Comparison of ENCODE assay signal across 10 cellular contexts in genomic region chr22:30541979-30542810, GRCh38. TPM values are rescaled to one million over a fixed set of nuclear protein-coding genes. Genes with fewer than 3 reads are reported as not detected.
DNase-seq lines count a peak whose midpoint lies in the region; ATAC-seq, FAIRE-seq and TF ChIP-seq lines count a peak whose summit lies in the region.
"Had no signal": no experiment of that assay in that cellular context is flagged by ENCODE, and none has a peak within 500 bp of the region (broad histone marks: within the 10 kb centered on the region; RNA-seq: fewer than 3 reads in every experiment).

No MANE protein-coding gene starts in this region.

- H3K79me2 ChIP-seq in H1 (ENCODE audit: control insufficient read depth in 1 of 2, insufficient read depth in 2 of 2, low read length in 2 of 2), result no peaks in the 10 kb centered on the region

- TF ChIP-seq CTCF in H1 (IDR thresholded peaks at IDR 0.05; ENCODE audit: control extremely low read depth in 1 of 3, insufficient read depth in 1 of 3, low read depth in 1 of 3, low read length in 3 of 3) (no peak), liver (IDR thresholded peaks at IDR 0.05; ENCODE audit: low read depth, low read length, missing input control) (no peak)

- H3K56ac ChIP-seq in H1 (replicated peaks; ENCODE audit: insufficient read length, low read depth, low read length), result no peak overlapping the region

- H3K4me1 Mint-ChIP-seq in stimulated activated effector memory CD8-positive, alpha-beta T cell treated with anti-CD3 and anti-CD28 coated beads, Interleukin-12 subunit alpha, Interleukin-12 subunit beta, amount 100 ng/mL, for 72 hours, result no peaks in the 10 kb centered on the region

- H3K4me3 ChIP-seq in H1 (ENCODE audit: extremely low read depth in 1 of 4, insufficient read depth in 2 of 4, low read depth in 3 of 4, low read length in 4 of 4) (peak overlapping the region; percentile 23 to 68 (median 40)), liver (ENCODE audit: low read depth in 1 of 3, low read length in 3 of 3) (peak overlapping the region in 2 of 3 donors; percentile 30 to 36)

- no peak for FAIRE-seq in H1 (lab: Jason Lieb, UNC)

- H3K36me3 ChIP-seq in H1 (ENCODE audit: control insufficient read depth in 2 of 4, insufficient read depth in 4 of 4, low read length in 3 of 4), result no peaks in the 10 kb centered on the region
- H3K36me3 ChIP-seq in liver (ENCODE audit: control insufficient read depth in 4 of 4, insufficient read depth in 3 of 4, low read depth in 1 of 4, low read length in 3 of 4), result no peaks in the 10 kb centered on the region

- H3K4me3 Mint-ChIP-seq in stimulated activated effector memory CD8-positive, alpha-beta T cell treated with anti-CD3 and anti-CD28 coated beads, Interleukin-12 subunit alpha, Interleukin-12 subunit beta, amount 100 ng/mL, for 72 hours, result peak overlapping the region; percentile 37

- TF ChIP-seq RAD21 in H1 (IDR thresholded peaks at IDR 0.05 in 1 of 2, conservative IDR thresholded peaks at IDR 0.05 in 1 of 2; ENCODE audit: low read depth in 2 of 2, low read length in 2 of 2) (no peak; a peak in 1 of 4 replicates), liver (IDR thresholded peaks at IDR 0.05) (no peak)

- peak overlapping the region; percentile 58 to 69 for H3K4me2 ChIP-seq in H1 (ENCODE audit: insufficient read depth in 1 of 2, low read depth in 2 of 2, low read length in 2 of 2)
- H3K4me2 ChIP-seq: KMS-11 had no signal

- H4K5ac ChIP-seq in H1 (ENCODE audit: insufficient read length, low read depth, low read length), result no peak overlapping the region

- peak overlapping the region; percentile 66 for H2AFZ ChIP-seq in H1 (ENCODE audit: low read length)

- H3K79me1 ChIP-seq in H1 (ENCODE audit: low read depth, low read length), result no peaks in the 10 kb centered on the region

- no peak overlapping the region for H3K23ac ChIP-seq in H1 (ENCODE audit: insufficient read length)

- H3K18ac ChIP-seq in H1 (ENCODE audit: extremely low read depth, low read length), result peak overlapping the region; percentile 78

- no peak; a peak in 1 of 3 replicates for TF ChIP-seq POLR2A in H1 (IDR thresholded peaks at IDR 0.05; ENCODE audit: control extremely low read depth in 1 of 2, low read depth in 2 of 2, low read length in 2 of 2)

- H4K91ac ChIP-seq in H1 (replicated peaks; ENCODE audit: insufficient read length, low read length), result peak overlapping the region; percentile 73

- H2AK5ac ChIP-seq in H1 (ENCODE audit: low read depth, low read length), result no peak overlapping the region

- TF ChIP-seq EP300 in H1 (IDR thresholded peaks at IDR 0.05; ENCODE audit: borderline replicate concordance in 1 of 2, low read depth in 2 of 2, low read length in 2 of 2), result no peak

- H3K36me3 Mint-ChIP-seq in stimulated activated effector memory CD8-positive, alpha-beta T cell treated with anti-CD3 and anti-CD28 coated beads, Interleukin-12 subunit alpha, Interleukin-12 subunit beta, amount 100 ng/mL, for 72 hours, result no peaks in the 10 kb centered on the region

- no peak overlapping the region for H3K14ac ChIP-seq in H1 (ENCODE audit: insufficient read length)

- no peaks in the 10 kb centered on the region for H3K9me3 ChIP-seq in H1 (ENCODE audit: insufficient read depth in 2 of 2, low read depth in 1 of 2, low read length in 1 of 2)
- H3K9me3 ChIP-seq in liver (ENCODE audit: control insufficient read depth in 4 of 4, low read length in 3 of 4), result no peaks in the 10 kb centered on the region

- H2BK20ac ChIP-seq in H1 (ENCODE audit: low read length), result no peak overlapping the region

- peaks cover 3% of the 10 kb centered on the region for H3K23me2 ChIP-seq in H1 (ENCODE audit: low read depth, low read length)

- H3K9ac ChIP-seq in H1 (replicated peaks in 1 of 4; ENCODE audit: extremely low read depth in 1 of 4, low read depth in 3 of 4, low read length in 3 of 4) (peak overlapping the region in 3 of 4 experiments; percentile 0 to 45 (median 23); a peak in 1 of 7 replicates), liver (ENCODE audit: low read depth in 1 of 2, low read length in 2 of 2) (no peak overlapping the region)
- H3K9ac ChIP-seq: KMS-11 had no signal

- H2BK5ac ChIP-seq in H1 (ENCODE audit: low read depth, low read length), result no peak overlapping the region; the same call in 1 of the 2 replicates

- H3K4me1 ChIP-seq in H1 (replicated peaks in 1 of 4; ENCODE audit: control insufficient read depth in 3 of 4, insufficient read depth in 4 of 4, low read length in 3 of 4), result peaks cover 0 to 8% (median 4%) of the 10 kb centered on the region in 4 experiments; a peak in 4 of 7 replicates
- peaks cover 0 to 8% (median 2%) of the 10 kb centered on the region in 4 donors for H3K4me1 ChIP-seq in liver (ENCODE audit: control insufficient read depth in 4 of 4, insufficient read depth in 4 of 4, low read length in 3 of 4)

- ATAC-seq in stimulated activated effector memory CD8-positive, alpha-beta T cell treated with anti-CD3 and anti-CD28 coated beads, Interleukin-12 subunit alpha, Interleukin-12 subunit beta, amount 100 ng/mL, for 72 hours, result peak; percentile 54
- ATAC-seq in HG03139 (IDR thresholded peaks at IDR 0.05; ENCODE audit: unreplicated experiment), result no peak
- no peak for ATAC-seq in GM21515 (IDR thresholded peaks at IDR 0.05; ENCODE audit: unreplicated experiment)
- no peak for ATAC-seq in SK-N-SH treated with all-trans-retinoic acid at 6 μM for 48 hours

- H2BK15ac ChIP-seq in H1 (ENCODE audit: low read length), result no peak overlapping the region

- H2BK120ac ChIP-seq in H1 (replicated peaks; ENCODE audit: low read depth, low read length), result no peak overlapping the region

- no peak overlapping the region for H3K27ac Mint-ChIP-seq in stimulated activated effector memory CD8-positive, alpha-beta T cell treated with anti-CD3 and anti-CD28 coated beads, Interleukin-12 subunit alpha, Interleukin-12 subunit beta, amount 100 ng/mL, for 72 hours

- H3K27me3 ChIP-seq in H1 (replicated peaks in 1 of 4; ENCODE audit: control insufficient read depth in 3 of 4, extremely low read depth in 1 of 4, insufficient read depth in 3 of 4, low read length in 3 of 4) (peaks cover 5 to 13% (median 11%) of the 10 kb centered on the region in 4 experiments), liver (ENCODE audit: control insufficient read depth in 4 of 4, insufficient read depth in 4 of 4, low read length in 3 of 4) (no peaks in the 10 kb centered on the region)

- H4K20me1 ChIP-seq in H1 (replicated peaks in 1 of 2; ENCODE audit: control insufficient read depth in 1 of 2, insufficient read depth in 2 of 2, low read length in 2 of 2), result no peaks in the 10 kb centered on the region

- peak overlapping the region; percentile 62; the same call in 1 of the 2 replicates for H4K8ac ChIP-seq in H1 (ENCODE audit: extremely low read depth, insufficient read depth, low read length)

- CTCF ChIA-PET in H1 (lab: Charles Lee; ENCODE audit: partially characterized antibody), result interaction anchor here (0.6 to 3.1 kb wide), 7 partner anchors 11 to 252 kb away, joined by 3 to 15 read pairs (median 3); partner anchors contain the start of gene GAL3ST1

- H3K4ac ChIP-seq in H1 (replicated peaks; ENCODE audit: insufficient read length, low read depth, low read length), result no peak overlapping the region

- DNase-seq in M059J (ENCODE audit: low read depth), result peak; percentile 13
- DNase-seq in H1 (ENCODE audit: low read depth in 1 of 2, low spot score in 2 of 2), result peak in 1 of 2 experiments; percentile 79
- no peak for DNase-seq in stimulated activated effector memory CD8-positive, alpha-beta T cell treated with anti-CD3 and anti-CD28 coated beads, Interleukin-12 subunit alpha, Interleukin-12 subunit beta, amount 100 ng/mL, for 72 hours (ENCODE audit: low spot score in 2 of 2)
- no peak for DNase-seq in NK-92 (lab: John Stamatoyannopoulos, UW; ENCODE audit: unreplicated experiment)

- POLR2A ChIA-PET in H1 (lab: Charles Lee; ENCODE audit: partially characterized antibody), result interaction anchor here (0.9 to 1.5 kb wide), 4 partner anchors 9 to 117 kb away, joined by 3 read pairs; partner anchors contain the start of gene MTFP1

- H2BK12ac ChIP-seq in H1 (ENCODE audit: low read depth, low read length), result 0 out of 2 replicates have a peak overlapping the region, but pooled peaks have one; percentile 17

- 7% methylated on average over 45 of the region's 64 CpGs; no CpG with 5 or more reads in 1 of the 2 experiments for WGBS in H1 (ENCODE audit: extremely low coverage in 1 of 2, insufficient coverage in 1 of 2, insufficient read length in 1 of 2, insufficient replicate concordance in 2 of 2, low coverage in 1 of 2, low lambda C conversion rate in 2 of 2, missing lambda C conversion rate in 1 of 2), 2 experiments
- 10% methylated on average over 64 of the region's 64 CpGs for WGBS in liver

- H3K9me3 Mint-ChIP-seq in stimulated activated effector memory CD8-positive, alpha-beta T cell treated with anti-CD3 and anti-CD28 coated beads, Interleukin-12 subunit alpha, Interleukin-12 subunit beta, amount 100 ng/mL, for 72 hours, result no peaks in the 10 kb centered on the region

- H3K27ac ChIP-seq in H1 (ENCODE audit: low read depth, low read length) (no peak overlapping the region), liver (ENCODE audit: low read depth in 1 of 2, low read length in 2 of 2) (no peak overlapping the region)
- H3K27ac ChIP-seq: KMS-11 had no signal

RNA-seq across cellular contexts. Expression of gene SEC14L6, which starts 4.3 kb away (rescaled TPM):
- total RNA-seq in M059J (2014; rRNA removed; shearing (Covaris generic)), result not detected in 2 replicates
- 0.63 and 0.80 TPM in 2 replicates for total RNA-seq in H1 (2021; fragmentation: NEBNext Ultra II Directional; extraction: Animal tissue kit (Norgen Biotek cat#: 25700))
- polyA plus RNA-seq in H1 (2011; rRNA removed) (1.9 and 2.1 TPM in 2 replicates), liver (under 1 TPM; 0.18 to 0.31 TPM)
- polyA plus RNA-seq in H1 (2011; cell fraction: cytosol; rRNA removed), result 1.8 TPM
- 3.9 TPM for polyA plus RNA-seq in H1 (2011; cell fraction: nucleus; rRNA removed)
- polyA plus RNA-seq in H1 (2012, experiment 1 of 2), result 1.2 to 1.9 TPM (median 1.6 TPM) in 4 replicates
- polyA plus RNA-seq in H1 (2012, experiment 2 of 2), result 0.70 TPM
- polyA plus RNA-seq in H1 (2013, experiment 1 of 2), result 1.1 TPM
- 0.75 TPM for polyA plus RNA-seq in H1 (2013, experiment 2 of 2)
- polyA minus RNA-seq in H1 (2011; rRNA and poly(A)+ RNA removed), result 1.5 and 2.1 TPM in 2 replicates
- polyA minus RNA-seq in H1 (2011; cell fraction: cytosol; rRNA and poly(A)+ RNA removed), result 0.51 TPM
- polyA minus RNA-seq in H1 (2011; cell fraction: nucleus; rRNA and poly(A)+ RNA removed), result 1.00 TPM
- under 1 TPM; 0.25 to 0.70 TPM for total RNA-seq in liver
- total RNA-seq: RPMI7951 had no signal

RNA-seq across cellular contexts. Expression of gene GAL3ST1, which starts 32.3 kb away (rescaled TPM):
- total RNA-seq in M059J (2014; rRNA removed; shearing (Covaris generic)), result not detected in 2 replicates
- total RNA-seq in H1 (2021; fragmentation: NEBNext Ultra II Directional; extraction: Animal tissue kit (Norgen Biotek cat#: 25700)), result 10.5 and 11.0 TPM in 2 replicates
- polyA plus RNA-seq in H1 (2011; rRNA removed), result 32.1 and 32.5 TPM in 2 replicates
- polyA plus RNA-seq in H1 (2011; cell fraction: cytosol; rRNA removed), result 18.0 TPM
- 16.6 TPM for polyA plus RNA-seq in H1 (2011; cell fraction: nucleus; rRNA removed)
- polyA plus RNA-seq in H1 (2012, experiment 1 of 2), result 5.1 to 12.0 TPM (median 10.9 TPM) in 4 replicates
- 12.7 TPM for polyA plus RNA-seq in H1 (2012, experiment 2 of 2)
- 29.0 TPM for polyA plus RNA-seq in H1 (2013, experiment 1 of 2)
- polyA plus RNA-seq in H1 (2013, experiment 2 of 2), result 31.8 TPM
- 4.3 and 5.1 TPM in 2 replicates for polyA minus RNA-seq in H1 (2011; rRNA and poly(A)+ RNA removed)
- polyA minus RNA-seq in H1 (2011; cell fraction: cytosol; rRNA and poly(A)+ RNA removed), result 11.2 TPM
- 5.4 TPM for polyA minus RNA-seq in H1 (2011; cell fraction: nucleus; rRNA and poly(A)+ RNA removed)
- 10 to 100 TPM in 1 of 2 donors, 1 to 10 TPM in 1; 1.0 to 19.4 TPM for total RNA-seq in liver
- 1 to 10 TPM; 1.4 to 1.7 TPM for polyA plus RNA-seq in liver
- total RNA-seq: RPMI7951 had no signal

RNA-seq across cellular contexts. Expression of gene SEC14L4, which starts 36.7 kb away (rescaled TPM):
- not detected in 2 replicates for total RNA-seq in M059J (2014; rRNA removed; shearing (Covaris generic))
- 3.9 and 4.9 TPM in 2 replicates for total RNA-seq in H1 (2021; fragmentation: NEBNext Ultra II Directional; extraction: Animal tissue kit (Norgen Biotek cat#: 25700))
- 2.6 and 2.9 TPM in 2 replicates for polyA plus RNA-seq in H1 (2011; rRNA removed)
- 3.8 TPM for polyA plus RNA-seq in H1 (2011; cell fraction: cytosol; rRNA removed)
- 5.6 TPM for polyA plus RNA-seq in H1 (2011; cell fraction: nucleus; rRNA removed)
- 2.1 to 4.0 TPM (median 3.6 TPM) in 4 replicates for polyA plus RNA-seq in H1 (2012, experiment 1 of 2)
- 2.1 TPM for polyA plus RNA-seq in H1 (2012, experiment 2 of 2)
- polyA plus RNA-seq in H1 (2013, experiment 1 of 2), result 2.2 TPM
- polyA plus RNA-seq in H1 (2013, experiment 2 of 2), result 2.1 TPM
- polyA minus RNA-seq in H1 (2011; rRNA and poly(A)+ RNA removed), result 3.2 and 3.3 TPM in 2 replicates
- 1.2 TPM for polyA minus RNA-seq in H1 (2011; cell fraction: cytosol; rRNA and poly(A)+ RNA removed)
- 2.0 TPM for polyA minus RNA-seq in H1 (2011; cell fraction: nucleus; rRNA and poly(A)+ RNA removed)
- total RNA-seq in liver, result 10 to 100 TPM; 21.2 to 30.3 TPM
- 10 to 100 TPM in 1 of 2 donors, 1 to 10 TPM in 1; 5.4 to 13.3 TPM for polyA plus RNA-seq in liver

RNA-seq across cellular contexts. Expression of gene PES1, which starts 49.5 kb away (rescaled TPM):
- total RNA-seq in M059J (2014; rRNA removed; shearing (Covaris generic)), result 53.1 and 57.9 TPM in 2 replicates
- 121 and 133 TPM in 2 replicates for total RNA-seq in H1 (2021; fragmentation: NEBNext Ultra II Directional; extraction: Animal tissue kit (Norgen Biotek cat#: 25700))
- polyA plus RNA-seq in H1 (2011; rRNA removed) (191 and 247 TPM in 2 replicates), liver (10 to 100 TPM; 20.0 to 33.1 TPM)
- 147 TPM for polyA plus RNA-seq in H1 (2011; cell fraction: cytosol; rRNA removed)
- polyA plus RNA-seq in H1 (2011; cell fraction: nucleus; rRNA removed), result 202 TPM
- polyA plus RNA-seq in H1 (2012, experiment 1 of 2), result 90.7 to 127 TPM (median 115 TPM) in 4 replicates
- polyA plus RNA-seq in H1 (2012, experiment 2 of 2), result 136 TPM
- polyA plus RNA-seq in H1 (2013, experiment 1 of 2), result 73.6 TPM
- 74.6 TPM for polyA plus RNA-seq in H1 (2013, experiment 2 of 2)
- polyA minus RNA-seq in H1 (2011; rRNA and poly(A)+ RNA removed), result 186 and 236 TPM in 2 replicates
- polyA minus RNA-seq in H1 (2011; cell fraction: cytosol; rRNA and poly(A)+ RNA removed), result 73.2 TPM
- polyA minus RNA-seq in H1 (2011; cell fraction: nucleus; rRNA and poly(A)+ RNA removed), result 84.9 TPM
- total RNA-seq in liver, result 10 to 100 TPM; 22.0 to 22.6 TPM

Comparison
In these comparisons a context has a peak if more than half of its experiments do, and no peak if none do; other contexts are left out.
1. H3K9ac ChIP-seq: peak in H1 (3 of 4); none in liver (0 of 2).